In genomic region chr16:515175-515962, GRCh38 we compare ENCODE assay signal across 1 cellular context.
TF ChIP-seq lines count a peak whose summit lies in the region.

No MANE protein-coding gene starts in this region.

TF ChIP-seq in HepG2, 621 proteins besides CTCF, POLR2A, EP300 and RAD21:
- no peak for TF ChIP-seq ZNF629 (CRISPR knock-in tag; conservative IDR thresholded peaks at IDR 0.05)
- TF ChIP-seq AGO2 (optimal IDR thresholded peaks at IDR 0.05; ENCODE audit: low read depth, low read length), result peak; percentile 45
